8 cellular contexts compared by ENCODE assay signal in genomic region chr7:25179771-25180591, GRCh38. TPM values are rescaled to one million over a fixed set of nuclear protein-coding genes. Genes with fewer than 3 reads are reported as not detected.
DNase-seq lines count a peak whose midpoint lies in the region; ATAC-seq, FAIRE-seq and TF ChIP-seq lines count a peak whose summit lies in the region.

No MANE protein-coding gene starts in this region.

- peak; percentile 59 to 87 for TF ChIP-seq CTCF in GM23338 (conservative IDR thresholded peaks at IDR 0.05; ENCODE audit: low read depth in 2 of 2)
- TF ChIP-seq CTCF in fibroblast of mammary gland (conservative IDR thresholded peaks at IDR 0.05; ENCODE audit: control insufficient read depth, insufficient read depth, low read depth, low read length), result peak; percentile 31

- H4K20me1 ChIP-seq in GM23338 (replicated peaks; ENCODE audit: insufficient read depth), result no peaks in the 10 kb centered on the region; the same call in 1 of the 2 replicates

- intact Hi-C loops in activated T-helper 1 cell treated with anti-CD3 and anti-CD28 coated beads, Interleukin-12 subunit alpha, Interleukin-12 subunit beta, Interleukin-2, Interleukin-4 antibody, amounts not matched to agents 30 ng/mL and 10 ng/mL and 1 ng/mL, durations not matched to agents 14 hours and 24 hours and 36 hours (cut with micrococcal nuclease), result loop anchor here (1.0 to 5.0 kb wide), 4 partner anchors 20 to 677 kb away; partner anchors contain the start of genes CYCS and OSBPL3

- no peaks in the 10 kb centered on the region for H3K9me3 Mint-ChIP-seq in GM23338
- H3K9me3 Mint-ChIP-seq in activated T-helper 1 cell treated with anti-CD3 and anti-CD28 coated beads, Interleukin-12 subunit alpha, Interleukin-12 subunit beta, Interleukin-2, Interleukin-4 antibody, amounts not matched to agents 30 ng/mL and 10 ng/mL and 1 ng/mL, durations not matched to agents 14 hours and 24 hours and 36 hours, result no peaks in the 10 kb centered on the region
- no peaks in the 10 kb centered on the region for H3K9me3 Mint-ChIP-seq in natural killer cell treated with Interleukin-12 subunit alpha and Interleukin-12 subunit beta and Interleukin-15 and Interleukin-18, amount 100 ng/mL, for 72 hours

- peak; percentile 91 for ATAC-seq in GM23338
- ATAC-seq in natural killer cell treated with Interleukin-12 subunit alpha and Interleukin-12 subunit beta and Interleukin-15 and Interleukin-18, amount 100 ng/mL, for 72 hours, result peak; percentile 98

- H3K4me2 ChIP-seq in GM23338, result peak overlapping the region; percentile 94

- no peak overlapping the region for H3K27ac Mint-ChIP-seq in GM23338
- H3K27ac Mint-ChIP-seq in activated T-helper 1 cell treated with anti-CD3 and anti-CD28 coated beads, Interleukin-12 subunit alpha, Interleukin-12 subunit beta, Interleukin-2, Interleukin-4 antibody, amounts not matched to agents 30 ng/mL and 10 ng/mL and 1 ng/mL, durations not matched to agents 14 hours and 24 hours and 36 hours, result peak overlapping the region; percentile 53
- peak overlapping the region; percentile 53 to 76 for H3K27ac Mint-ChIP-seq in natural killer cell treated with Interleukin-12 subunit alpha and Interleukin-12 subunit beta and Interleukin-15 and Interleukin-18, amount 100 ng/mL, for 72 hours

- H3K27ac ChIP-seq in GM23338 (ENCODE audit: low read depth), result peak overlapping the region; percentile 42; the same call in 1 of the 2 replicates

- H3K27me3 ChIP-seq in GM23338 (ENCODE audit: insufficient read depth), result peaks cover 19% of the 10 kb centered on the region

- H3K36me3 Mint-ChIP-seq in GM23338 (ENCODE audit: low read depth), result no peaks in the 10 kb centered on the region
- peaks cover 2% of the 10 kb centered on the region for H3K36me3 Mint-ChIP-seq in activated T-helper 1 cell treated with anti-CD3 and anti-CD28 coated beads, Interleukin-12 subunit alpha, Interleukin-12 subunit beta, Interleukin-2, Interleukin-4 antibody, amounts not matched to agents 30 ng/mL and 10 ng/mL and 1 ng/mL, durations not matched to agents 14 hours and 24 hours and 36 hours (ENCODE audit: low read depth)
- H3K36me3 Mint-ChIP-seq in natural killer cell treated with Interleukin-12 subunit alpha and Interleukin-12 subunit beta and Interleukin-15 and Interleukin-18, amount 100 ng/mL, for 72 hours, result no peaks in the 10 kb centered on the region

- peaks cover 14% of the 10 kb centered on the region for H3K27me3 Mint-ChIP-seq in GM23338 (ENCODE audit: insufficient read depth, low read depth, poor library complexity)
- peaks cover 14% of the 10 kb centered on the region for H3K27me3 Mint-ChIP-seq in activated T-helper 1 cell treated with anti-CD3 and anti-CD28 coated beads, Interleukin-12 subunit alpha, Interleukin-12 subunit beta, Interleukin-2, Interleukin-4 antibody, amounts not matched to agents 30 ng/mL and 10 ng/mL and 1 ng/mL, durations not matched to agents 14 hours and 24 hours and 36 hours (ENCODE audit: insufficient read depth)
- peaks cover 5 to 8% of the 10 kb centered on the region in 2 donors for H3K27me3 Mint-ChIP-seq in natural killer cell treated with Interleukin-12 subunit alpha and Interleukin-12 subunit beta and Interleukin-15 and Interleukin-18, amount 100 ng/mL, for 72 hours

- peak overlapping the region; percentile 98 for H2AFZ ChIP-seq in GM23338

- no peaks in the 10 kb centered on the region for H3K79me2 ChIP-seq in GM23338 (replicated peaks; ENCODE audit: insufficient read depth)

- H3K9me2 ChIP-seq in GM23338 (ENCODE audit: insufficient read depth), result peaks cover 3% of the 10 kb centered on the region; the same call in 1 of the 2 replicates

- peak overlapping the region; percentile 96 for H3K4me3 ChIP-seq in GM23338
- peak overlapping the region; percentile 70 for H3K4me3 ChIP-seq in fibroblast of mammary gland (ENCODE audit: control insufficient read depth, low read depth, low read length)

- peaks cover 4% of the 10 kb centered on the region; the same call in 1 of the 2 replicates for H3K4me1 ChIP-seq in GM23338 (ENCODE audit: insufficient read depth)

- no peaks in the 10 kb centered on the region for H3K36me3 ChIP-seq in GM23338 (ENCODE audit: insufficient read depth)

- H3F3A ChIP-seq in GM23338 (replicated peaks; ENCODE audit: low read depth), result 0 out of 2 replicates have a peak, but pooled peaks cover 2% of the 10 kb centered on the region

- H3K4me3 Mint-ChIP-seq in GM23338, result peak overlapping the region; percentile 80
- H3K4me3 Mint-ChIP-seq in activated T-helper 1 cell treated with anti-CD3 and anti-CD28 coated beads, Interleukin-12 subunit alpha, Interleukin-12 subunit beta, Interleukin-2, Interleukin-4 antibody, amounts not matched to agents 30 ng/mL and 10 ng/mL and 1 ng/mL, durations not matched to agents 14 hours and 24 hours and 36 hours, result peak overlapping the region; percentile 80
- H3K4me3 Mint-ChIP-seq in natural killer cell treated with Interleukin-12 subunit alpha and Interleukin-12 subunit beta and Interleukin-15 and Interleukin-18, amount 100 ng/mL, for 72 hours, result peak overlapping the region; percentile 81

- H3K4me1 Mint-ChIP-seq in GM23338, result peaks cover 15% of the 10 kb centered on the region; the same call in 2 of the 3 replicates
- peaks cover 16% of the 10 kb centered on the region for H3K4me1 Mint-ChIP-seq in activated T-helper 1 cell treated with anti-CD3 and anti-CD28 coated beads, Interleukin-12 subunit alpha, Interleukin-12 subunit beta, Interleukin-2, Interleukin-4 antibody, amounts not matched to agents 30 ng/mL and 10 ng/mL and 1 ng/mL, durations not matched to agents 14 hours and 24 hours and 36 hours (ENCODE audit: low read depth)
- H3K4me1 Mint-ChIP-seq in natural killer cell treated with Interleukin-12 subunit alpha and Interleukin-12 subunit beta and Interleukin-15 and Interleukin-18, amount 100 ng/mL, for 72 hours (ENCODE audit: low read depth in 2 of 2), result peaks cover 6 to 10% of the 10 kb centered on the region in 2 donors

- no peak for FAIRE-seq in RCC 7860 (lab: Jason Lieb, UNC)

- DNase-seq in ELF-1 (ENCODE audit: low read depth, low spot score) (peak; percentile 93), GM23338 (ENCODE audit: low spot score) (peak; percentile 95), Kasumi-1 (lab: John Stamatoyannopoulos, UW) (peak; percentile 92 to 95), RCC 7860 (ENCODE audit: low spot score) (peak; percentile 74), fibroblast of mammary gland (ENCODE audit: low read depth) (peak; percentile 67)
- DNase-seq in activated T-helper 1 cell treated with anti-CD3 and anti-CD28 coated beads, Interleukin-12 subunit alpha, Interleukin-12 subunit beta, Interleukin-2, Interleukin-4 antibody, amounts not matched to agents 30 ng/mL and 10 ng/mL and 1 ng/mL, durations not matched to agents 14 hours and 24 hours and 36 hours (ENCODE audit: low spot score), result peak; percentile 91
- peak; percentile 94 for DNase-seq in natural killer cell treated with Interleukin-12 subunit alpha and Interleukin-12 subunit beta and Interleukin-15 and Interleukin-18, amount 100 ng/mL, for 72 hours (ENCODE audit: low spot score)
- DNase-seq in stimulated activated naive CD4-positive, alpha-beta T cell (lab: John Stamatoyannopoulos, UW), result peak; percentile 83 to 96 (median 94)

RNA-seq across cellular contexts. Expression of gene NPVF, which starts 48.3 kb away (rescaled TPM):
- total RNA-seq in GM23338 (2014; rRNA removed; shearing (Covaris generic)), result not detected in 2 replicates
- not detected in 2 replicates for polyA plus RNA-seq in GM23338 (2016; fragmentation: Nextera tagmentation; extraction: Ambion mirVana)
- total RNA-seq in activated T-helper 1 cell treated with anti-CD3 and anti-CD28 coated beads, Interleukin-12 subunit alpha, Interleukin-12 subunit beta, Interleukin-2, Interleukin-4 antibody, amounts not matched to agents 30 ng/mL and 10 ng/mL and 1 ng/mL, durations not matched to agents 14 hours and 24 hours and 36 hours, result not detected in 2 replicates
- not detected for total RNA-seq in natural killer cell treated with Interleukin-12 subunit alpha and Interleukin-12 subunit beta and Interleukin-15 and Interleukin-18, amount 100 ng/mL, for 72 hours

RNA-seq across cellular contexts. Expression of gene CYCS, which starts 54.9 kb away (rescaled TPM):
- total RNA-seq in GM23338 (2014; rRNA removed; shearing (Covaris generic)), result 131 and 158 TPM in 2 replicates
- polyA plus RNA-seq in GM23338 (2016; fragmentation: Nextera tagmentation; extraction: Ambion mirVana), result 385 and 468 TPM in 2 replicates
- total RNA-seq in activated T-helper 1 cell treated with anti-CD3 and anti-CD28 coated beads, Interleukin-12 subunit alpha, Interleukin-12 subunit beta, Interleukin-2, Interleukin-4 antibody, amounts not matched to agents 30 ng/mL and 10 ng/mL and 1 ng/mL, durations not matched to agents 14 hours and 24 hours and 36 hours, result 280 TPM in 2 replicates
- total RNA-seq in natural killer cell treated with Interleukin-12 subunit alpha and Interleukin-12 subunit beta and Interleukin-15 and Interleukin-18, amount 100 ng/mL, for 72 hours, result 100 to 1,000 TPM; 191 to 253 TPM

Comparison
In these comparisons a context has a peak if more than half of its experiments do, and no peak if none do; other contexts are left out.
1. Peak in every context shown above with its lines: DNase-seq, ATAC-seq, H3K4me3 ChIP-seq and H3K27ac ChIP-seq.